Comparison of ENCODE assay signal across 10 cellular contexts in the genomic region with DNA sequence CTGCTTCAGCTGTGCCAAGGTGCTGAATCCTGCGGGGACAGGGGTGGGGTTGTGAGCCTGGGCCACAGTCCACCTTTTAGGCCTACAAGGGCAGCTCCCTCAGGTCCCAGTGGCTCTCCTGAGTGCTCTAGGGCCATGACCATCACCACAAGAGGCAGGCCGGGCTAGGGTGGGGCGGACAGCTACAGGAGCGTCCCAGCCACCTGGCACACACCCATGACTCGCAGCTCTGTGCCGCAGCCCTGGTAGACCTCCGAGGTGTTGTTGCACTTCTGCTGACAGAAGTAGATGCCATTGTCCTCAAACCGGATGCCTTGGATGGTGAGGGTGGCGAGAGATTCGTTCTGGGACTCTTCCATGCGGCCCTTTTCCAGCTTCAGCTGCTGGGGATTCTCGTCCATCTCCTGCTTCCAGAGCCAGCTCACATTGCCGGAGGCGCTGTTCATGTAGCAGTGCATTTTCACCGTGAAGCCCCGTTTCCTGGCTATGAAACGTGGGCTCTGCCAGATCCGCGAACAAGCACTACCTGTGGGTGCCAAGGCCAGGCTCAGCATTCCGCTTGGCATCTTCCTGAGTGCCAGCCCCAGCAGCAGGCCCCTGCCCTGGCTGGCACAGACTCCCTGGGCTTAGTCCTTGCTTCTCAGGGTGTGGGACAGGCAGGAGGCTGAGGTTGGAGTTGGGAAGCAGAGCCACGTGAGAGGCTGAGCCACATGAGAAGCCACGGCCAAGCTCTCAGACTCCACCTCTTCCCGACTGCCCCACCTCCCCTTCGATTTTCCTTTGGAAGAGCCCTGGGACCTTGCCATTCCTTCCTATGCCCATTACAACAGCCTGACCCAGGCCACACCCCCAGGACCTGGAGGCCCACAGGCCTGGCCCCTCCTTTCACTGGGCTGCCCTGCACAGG. TPM values are rescaled to one million over a fixed set of nuclear protein-coding genes. Genes with fewer than 3 reads are reported as not detected.
DNase-seq lines count a peak whose midpoint lies in the region; ATAC-seq, FAIRE-seq and TF ChIP-seq lines count a peak whose summit lies in the region.
"Had no signal": no experiment of that assay in that cellular context is flagged by ENCODE, and none has a peak within 500 bp of the region (broad histone marks: within the 10 kb centered on the region; RNA-seq: fewer than 3 reads in every experiment).

No MANE protein-coding gene starts in this region.

- 75% methylated on average over 24 of the region's 24 CpGs for WGBS in GM12878 (ENCODE audit: insufficient coverage, insufficient replicate concordance, low lambda C conversion rate, missing lambda C conversion rate)

- H3K4me1 Mint-ChIP-seq in activated naive CD4-positive, alpha-beta T cell treated with anti-CD3 and anti-CD28 coated beads, Interleukin-2, amount 10 ng/mL, durations not matched to agents 7 days and 5 days = peaks cover 30% of the 10 kb centered on the region

- no peaks in the 10 kb centered on the region for H3K9me3 Mint-ChIP-seq in activated naive CD4-positive, alpha-beta T cell treated with anti-CD3 and anti-CD28 coated beads, Interleukin-2, amount 10 ng/mL, durations not matched to agents 7 days and 5 days
- H3K9me3 Mint-ChIP-seq: brain had no signal

- H3K9me3 ChIP-seq in GM12878 (replicated peaks; ENCODE audit: control insufficient read depth, insufficient read depth, low read length) = no peaks in the 10 kb centered on the region
- no peaks in the 10 kb centered on the region for H3K9me3 ChIP-seq in kidney (ENCODE audit: control insufficient read depth in 1 of 2, low read length in 2 of 2)

- H3K27ac ChIP-seq in GM12878 (ENCODE audit: control insufficient read depth, insufficient read depth) (peak overlapping the region; percentile 13; the same call in 1 of the 2 replicates), kidney (ENCODE audit: low read depth in 2 of 2, low read length in 2 of 2) (no peak overlapping the region)

- peak overlapping the region; percentile 93 for H3K4me3 Mint-ChIP-seq in activated naive CD4-positive, alpha-beta T cell treated with anti-CD3 and anti-CD28 coated beads, Interleukin-2, amount 10 ng/mL, durations not matched to agents 7 days and 5 days
- H3K4me3 Mint-ChIP-seq: brain had no signal

- H3K36me3 ChIP-seq in GM12878 (ENCODE audit: control insufficient read depth in 2 of 2, insufficient read depth in 2 of 2, low read length in 1 of 2) = peaks cover 7 to 11% of the 10 kb centered on the region in 2 experiments; a peak in 2 of 4 replicates
- no peaks in the 10 kb centered on the region for H3K36me3 ChIP-seq in kidney (ENCODE audit: control insufficient read depth in 1 of 2, insufficient read depth in 2 of 2, low read length in 2 of 2)

- intact Hi-C loops in GM12878 (cut with micrococcal nuclease; ENCODE audit: unreplicated experiment) = no loop called here
- intact Hi-C loops in kidney (cut with DNase I) = no loop called here

- POLR2A ChIA-PET in GM12878 (lab: Charles Lee) = interaction anchor here (0.5 to 5.9 kb wide), 8 partner anchors 8 to 240 kb away, joined by 3 to 68 read pairs (median 6); a partner anchor contains a TSS

- no peak for TF ChIP-seq CTCF in GM12878 (IDR thresholded peaks at IDR 0.05 in 2 of 3, conservative IDR thresholded peaks at IDR 0.05 in 1 of 3; ENCODE audit: control insufficient read depth in 2 of 3, extremely low read depth in 1 of 3, insufficient read depth in 1 of 3, low read depth in 3 of 3, low read length in 3 of 3)
- TF ChIP-seq CTCF in kidney (IDR thresholded peaks at IDR 0.05; ENCODE audit: borderline replicate concordance, extremely low read depth, insufficient read depth) = no peak

- SMC1A ChIA-PET in GM12878 (lab: Charles Lee; ENCODE audit: uncharacterized antibody, unreplicated experiment) = interaction anchor here (1.4 to 9.0 kb wide), 5 partner anchors 9 to 204 kb away, joined by 4 to 111 read pairs (median 6); a partner anchor contains a TSS

- H3K36me3 Mint-ChIP-seq in activated naive CD4-positive, alpha-beta T cell treated with anti-CD3 and anti-CD28 coated beads, Interleukin-2, amount 10 ng/mL, durations not matched to agents 7 days and 5 days = peaks cover 11% of the 10 kb centered on the region
- H3K36me3 Mint-ChIP-seq: brain had no signal

- peak overlapping the region; percentile 86 for H3K9ac ChIP-seq in GM12878 (ENCODE audit: control insufficient read depth, insufficient read depth, low read length)
- H3K9ac ChIP-seq in kidney (ENCODE audit: low read length in 2 of 2) = no peak overlapping the region

- peak overlapping the region; percentile 98 for H3K4me2 ChIP-seq in GM12878 (ENCODE audit: control insufficient read depth, insufficient read depth)

- H3K4me3 ChIP-seq in GM12878 = peak overlapping the region; percentile 98
- no peak overlapping the region for H3K4me3 ChIP-seq in kidney (ENCODE audit: low read length in 2 of 2)
- H3K4me3 ChIP-seq: lung had no signal

- H3K4me1 ChIP-seq in GM12878 (ENCODE audit: control insufficient read depth, insufficient read depth, low read length) (peaks cover 53% of the 10 kb centered on the region), kidney (ENCODE audit: control insufficient read depth in 1 of 2, insufficient read depth in 1 of 2, low read depth in 1 of 2, low read length in 2 of 2) (peaks cover 0 to 6% of the 10 kb centered on the region in 2 donors)

- H3K27me3 ChIP-seq in GM12878 (replicated peaks in 1 of 2; ENCODE audit: control insufficient read depth in 2 of 2, insufficient read depth in 2 of 2, low read length in 1 of 2) = no peaks in the 10 kb centered on the region

- no peak for DNase-seq in activated naive CD4-positive, alpha-beta T cell treated with anti-CD3 and anti-CD28 coated beads, Interleukin-2, amount 10 ng/mL, durations not matched to agents 7 days and 5 days
- no peak for DNase-seq in activated naive CD4-positive, alpha-beta T cell (lab: John Stamatoyannopoulos, UW)
- DNase-seq in GM12878 (ENCODE audit: low read depth, low spot score) = no peak
- DNase-seq in kidney = peak; percentile 71
- DNase-seq in urothelium cell line (ENCODE audit: low spot score) = no peak
- no peak for DNase-seq in stimulated activated naive CD4-positive, alpha-beta T cell (lab: John Stamatoyannopoulos, UW)
- DNase-seq in NCI-H2081 treated with DMSO at 0.1 percent for 48 hours (lab: John Stamatoyannopoulos, UW) = no peak
- no peak for DNase-seq in NCI-H226

- TF ChIP-seq EP300 in GM12878 (IDR thresholded peaks at IDR 0.05; ENCODE audit: borderline replicate concordance in 1 of 2, control insufficient read depth in 1 of 2, low read depth in 2 of 2, low read length in 2 of 2) = no peak

- RAD21 ChIA-PET in GM12878 (lab: Charles Lee; ENCODE audit: unreplicated experiment) = interaction anchor here (0.8 to 9.0 kb wide), 8 partner anchors 10 to 203 kb away, joined by 3 to 130 read pairs (median 5); a partner anchor contains a TSS

- in situ Hi-C loops in GM12878 (cut with MboI) = no loop called here

- FAIRE-seq in GM12878 (lab: Jason Lieb, UNC) = no peak
- FAIRE-seq in kidney (lab: Jason Lieb, UNC) = no peak
- FAIRE-seq in urothelium cell line (lab: Jason Lieb, UNC) = peak; percentile 56

- BruUV-seq in GM12878 (replicated peaks; lab: Mats Ljungman, UMichigan) = no TSS peak

- 0 out of 2 replicates have a peak, but pooled peaks have one; percentile 5 for TF ChIP-seq POLR2A in GM12878 (IDR thresholded peaks at IDR 0.05; ENCODE audit: low read depth, low read length)

- no peak for TF ChIP-seq RAD21 in GM12878 (IDR thresholded peaks at IDR 0.05; ENCODE audit: insufficient read depth, low read depth, low read length)

- no peak for ATAC-seq in GM12878

- no peaks in the 10 kb centered on the region for H4K20me1 ChIP-seq in GM12878 (ENCODE audit: control insufficient read depth, insufficient read depth)

- no peak overlapping the region for H2AFZ ChIP-seq in GM12878 (ENCODE audit: control insufficient read depth, low read depth, low read length)

- peaks cover 32% of the 10 kb centered on the region for H3K27me3 Mint-ChIP-seq in activated naive CD4-positive, alpha-beta T cell treated with anti-CD3 and anti-CD28 coated beads, Interleukin-2, amount 10 ng/mL, durations not matched to agents 7 days and 5 days
- H3K27me3 Mint-ChIP-seq: brain had no signal

- CTCF ChIA-PET in activated naive CD4-positive, alpha-beta T cell treated with anti-CD3 and anti-CD28 coated beads, Interleukin-2, amount 10 ng/mL, durations not matched to agents 7 days and 5 days (lab: Charles Lee) = interaction anchor here (0.9 to 5.9 kb wide), 6 partner anchors 11 to 203 kb away, joined by 4 to 39 read pairs (median 12); a partner anchor contains a TSS
- CTCF ChIA-PET in GM12878 (lab: Yijun Ruan, JAX) = interaction anchor here (0.5 to 8.7 kb wide), 9 partner anchors 10 to 375 kb away, joined by 3 to 153 read pairs (median 4); a partner anchor contains a TSS

- H3K27ac Mint-ChIP-seq in activated naive CD4-positive, alpha-beta T cell treated with anti-CD3 and anti-CD28 coated beads, Interleukin-2, amount 10 ng/mL, durations not matched to agents 7 days and 5 days = peak overlapping the region; percentile 74
- H3K27ac Mint-ChIP-seq: brain had no signal

- peaks cover 32% of the 10 kb centered on the region for H3K79me2 ChIP-seq in GM12878 (ENCODE audit: control insufficient read depth, insufficient read depth, low read length)

RNA-seq across cellular contexts. Expression of a gene that starts 2.0 kb away (rescaled TPM):
- total RNA-seq in GM12878 (2013; cell fraction: nucleolus; rRNA removed) = 85.7 and 88.0 TPM in 2 replicates
- 95.9 and 99.0 TPM in 2 replicates for total RNA-seq in GM12878 (2014; rRNA removed)
- 59.0 and 63.4 TPM in 2 replicates for total RNA-seq in GM12878 (2014; rRNA removed; fragmentation: Illumina TruSeq; extraction: Trizol)
- total RNA-seq in GM12878 (2021) = 102 and 113 TPM in 2 replicates
- polyA plus RNA-seq in GM12878 (2011; ENCODE audit: low read depth) = 31.4 TPM
- 82.8 and 148 TPM in 2 replicates for polyA plus RNA-seq in GM12878 (2011; rRNA removed)
- 165 and 226 TPM in 2 replicates for polyA plus RNA-seq in GM12878 (2011; cell fraction: cytosol; rRNA removed)
- polyA plus RNA-seq in GM12878 (2011; cell fraction: nucleus; rRNA removed) = 146 and 158 TPM in 2 replicates
- polyA plus RNA-seq in GM12878 (2012) = 69.4 and 81.8 TPM in 2 replicates
- polyA plus RNA-seq in GM12878 (2014; fragmentation: Illumina TruSeq; extraction: Trizol) = 52.1 and 60.2 TPM in 2 replicates
- 10 to 100 TPM; 17.5 to 48.8 TPM for polyA plus RNA-seq in GM12878 (2014; fragmentation: Nextera tagmentation; extraction: Ambion mirVana)
- polyA plus RNA-seq in GM12878 (2014; rRNA removed) = 91.4 and 98.4 TPM in 2 replicates
- 10 to 100 TPM; 77.5 to 80.6 TPM for polyA plus RNA-seq in GM12878 (2016; fragmentation: Nextera tagmentation; extraction: Ambion mirVana)
- 126 and 145 TPM in 2 replicates for polyA minus RNA-seq in GM12878 (2011; rRNA and poly(A)+ RNA removed)
- polyA minus RNA-seq in GM12878 (2011; cell fraction: cytosol; rRNA and poly(A)+ RNA removed) = 27.8 and 33.7 TPM in 2 replicates
- polyA minus RNA-seq in GM12878 (2011; cell fraction: nucleus; rRNA and poly(A)+ RNA removed) = 86.2 and 114 TPM in 2 replicates
- total RNA-seq in kidney = 11.4 TPM
- polyA plus RNA-seq in kidney (ENCODE audit: insufficient read depth, low read depth, low replicate concordance) = 5.2 TPM

RNA-seq across cellular contexts. Expression of a gene that starts 11.5 kb away (rescaled TPM):
- 1.2 TPM in 1 of 2 replicates, not detected in the other for total RNA-seq in GM12878 (2013; cell fraction: nucleolus; rRNA removed)
- total RNA-seq in GM12878 (2014; rRNA removed) (not detected in 2 replicates), GM12878 (2014; rRNA removed; fragmentation: Illumina TruSeq; extraction: Trizol) (not detected in 2 replicates), GM12878 (2021) (not detected in 2 replicates), kidney (not detected)
- not detected for polyA plus RNA-seq in GM12878 (2011; ENCODE audit: low read depth)
- polyA plus RNA-seq in GM12878 (2011; rRNA removed) (0.27 and 0.42 TPM in 2 replicates), GM12878 (2014; fragmentation: Illumina TruSeq; extraction: Trizol) (not detected in 2 replicates), GM12878 (2014; fragmentation: Nextera tagmentation; extraction: Ambion mirVana) (under 1 TPM in 1 of 2 experiments, not detected in 1; 0.13 TPM), GM12878 (2014; rRNA removed) (not detected in 2 replicates), GM12878 (2016; fragmentation: Nextera tagmentation; extraction: Ambion mirVana) (not detected), kidney (ENCODE audit: insufficient read depth, low read depth, low replicate concordance) (not detected)
- not detected in 2 replicates for polyA plus RNA-seq in GM12878 (2011; cell fraction: cytosol; rRNA removed)
- 0.50 and 0.72 TPM in 2 replicates for polyA plus RNA-seq in GM12878 (2011; cell fraction: nucleus; rRNA removed)
- polyA plus RNA-seq in GM12878 (2012) = 1.0 and 1.2 TPM in 2 replicates
- not detected in 2 replicates for polyA minus RNA-seq in GM12878 (2011; rRNA and poly(A)+ RNA removed)
- polyA minus RNA-seq in GM12878 (2011; cell fraction: cytosol; rRNA and poly(A)+ RNA removed) = not detected in 2 replicates
- not detected in 2 replicates for polyA minus RNA-seq in GM12878 (2011; cell fraction: nucleus; rRNA and poly(A)+ RNA removed)
- total RNA-seq: lung had no signal
- polyA plus RNA-seq: lung had no signal

RNA-seq across cellular contexts. Expression of a gene that starts 19.1 kb away (rescaled TPM):
- not detected in 2 replicates for total RNA-seq in GM12878 (2013; cell fraction: nucleolus; rRNA removed)
- total RNA-seq in GM12878 (2014; rRNA removed) (not detected in 2 replicates), GM12878 (2014; rRNA removed; fragmentation: Illumina TruSeq; extraction: Trizol) (not detected in 2 replicates), GM12878 (2021) (not detected in 2 replicates), kidney (not detected)
- not detected for polyA plus RNA-seq in GM12878 (2011; ENCODE audit: low read depth)
- polyA plus RNA-seq in GM12878 (2011; rRNA removed) (not detected in 2 replicates), GM12878 (2014; fragmentation: Illumina TruSeq; extraction: Trizol) (not detected in 2 replicates), GM12878 (2014; fragmentation: Nextera tagmentation; extraction: Ambion mirVana) (not detected), GM12878 (2014; rRNA removed) (not detected in 2 replicates), GM12878 (2016; fragmentation: Nextera tagmentation; extraction: Ambion mirVana) (not detected), kidney (ENCODE audit: insufficient read depth, low read depth, low replicate concordance) (not detected)
- not detected in 2 replicates for polyA plus RNA-seq in GM12878 (2011; cell fraction: cytosol; rRNA removed)
- polyA plus RNA-seq in GM12878 (2011; cell fraction: nucleus; rRNA removed) = not detected in 2 replicates
- polyA plus RNA-seq in GM12878 (2012) = not detected in 2 replicates
- not detected in 2 replicates for polyA minus RNA-seq in GM12878 (2011; rRNA and poly(A)+ RNA removed)
- polyA minus RNA-seq in GM12878 (2011; cell fraction: cytosol; rRNA and poly(A)+ RNA removed) = not detected in 2 replicates
- polyA minus RNA-seq in GM12878 (2011; cell fraction: nucleus; rRNA and poly(A)+ RNA removed) = not detected in 2 replicates
- total RNA-seq: lung had no signal
- polyA plus RNA-seq: lung had no signal

RNA-seq across cellular contexts. Expression of a gene that starts 33.7 kb away (rescaled TPM):
- not detected in 2 replicates for total RNA-seq in GM12878 (2013; cell fraction: nucleolus; rRNA removed)
- not detected in 2 replicates for total RNA-seq in GM12878 (2014; rRNA removed)
- not detected in 2 replicates for total RNA-seq in GM12878 (2014; rRNA removed; fragmentation: Illumina TruSeq; extraction: Trizol)
- total RNA-seq in GM12878 (2021) = not detected in 2 replicates
- not detected for polyA plus RNA-seq in GM12878 (2011; ENCODE audit: low read depth)
- not detected in 2 replicates for polyA plus RNA-seq in GM12878 (2011; rRNA removed)
- not detected in 2 replicates for polyA plus RNA-seq in GM12878 (2011; cell fraction: cytosol; rRNA removed)
- not detected in 2 replicates for polyA plus RNA-seq in GM12878 (2011; cell fraction: nucleus; rRNA removed)
- polyA plus RNA-seq in GM12878 (2012) = not detected in 2 replicates
- not detected in 2 replicates for polyA plus RNA-seq in GM12878 (2014; fragmentation: Illumina TruSeq; extraction: Trizol)
- polyA plus RNA-seq in GM12878 (2014; fragmentation: Nextera tagmentation; extraction: Ambion mirVana) = not detected
- not detected in 2 replicates for polyA plus RNA-seq in GM12878 (2014; rRNA removed)
- not detected for polyA plus RNA-seq in GM12878 (2016; fragmentation: Nextera tagmentation; extraction: Ambion mirVana)
- not detected in 2 replicates for polyA minus RNA-seq in GM12878 (2011; rRNA and poly(A)+ RNA removed)
- polyA minus RNA-seq in GM12878 (2011; cell fraction: cytosol; rRNA and poly(A)+ RNA removed) = not detected in 2 replicates
- not detected in 2 replicates for polyA minus RNA-seq in GM12878 (2011; cell fraction: nucleus; rRNA and poly(A)+ RNA removed)
- not detected for total RNA-seq in kidney
- not detected for polyA plus RNA-seq in kidney (ENCODE audit: insufficient read depth, low read depth, low replicate concordance)
- total RNA-seq: lung had no signal
- polyA plus RNA-seq: lung had no signal

RNA-seq across cellular contexts. Expression of a gene that starts 42.6 kb away (rescaled TPM):
- 0.17 and 0.25 TPM in 2 replicates for total RNA-seq in GM12878 (2013; cell fraction: nucleolus; rRNA removed)
- 0.05 and 0.06 TPM in 2 replicates for total RNA-seq in GM12878 (2014; rRNA removed)
- total RNA-seq in GM12878 (2014; rRNA removed; fragmentation: Illumina TruSeq; extraction: Trizol) = under 0.01 and 0.14 TPM in 2 replicates
- total RNA-seq in GM12878 (2021) = 0.03 and 0.08 TPM in 2 replicates
- 0.05 TPM for polyA plus RNA-seq in GM12878 (2011; ENCODE audit: low read depth)
- 0.12 and 0.15 TPM in 2 replicates for polyA plus RNA-seq in GM12878 (2011; rRNA removed)
- polyA plus RNA-seq in GM12878 (2011; cell fraction: cytosol; rRNA removed) = 0.20 and 0.22 TPM in 2 replicates
- polyA plus RNA-seq in GM12878 (2011; cell fraction: nucleus; rRNA removed) = 0.56 and 0.69 TPM in 2 replicates
- 0.12 and 0.13 TPM in 2 replicates for polyA plus RNA-seq in GM12878 (2012)
- 0.06 and 0.11 TPM in 2 replicates for polyA plus RNA-seq in GM12878 (2014; fragmentation: Illumina TruSeq; extraction: Trizol)
- polyA plus RNA-seq in GM12878 (2014; fragmentation: Nextera tagmentation; extraction: Ambion mirVana) = not detected
- polyA plus RNA-seq in GM12878 (2014; rRNA removed) = 0.05 and 0.08 TPM in 2 replicates
- not detected for polyA plus RNA-seq in GM12878 (2016; fragmentation: Nextera tagmentation; extraction: Ambion mirVana)
- 0.66 and 0.77 TPM in 2 replicates for polyA minus RNA-seq in GM12878 (2011; rRNA and poly(A)+ RNA removed)
- polyA minus RNA-seq in GM12878 (2011; cell fraction: cytosol; rRNA and poly(A)+ RNA removed) = 0.53 TPM in 1 of 2 replicates, not detected in the other
- polyA minus RNA-seq in GM12878 (2011; cell fraction: nucleus; rRNA and poly(A)+ RNA removed) = 0.38 and 0.60 TPM in 2 replicates
- 3.4 TPM for total RNA-seq in kidney
- 0.19 TPM for polyA plus RNA-seq in kidney (ENCODE audit: insufficient read depth, low read depth, low replicate concordance)
